Comparison of ENCODE assay signal across 9 cellular contexts in the genomic region with DNA sequence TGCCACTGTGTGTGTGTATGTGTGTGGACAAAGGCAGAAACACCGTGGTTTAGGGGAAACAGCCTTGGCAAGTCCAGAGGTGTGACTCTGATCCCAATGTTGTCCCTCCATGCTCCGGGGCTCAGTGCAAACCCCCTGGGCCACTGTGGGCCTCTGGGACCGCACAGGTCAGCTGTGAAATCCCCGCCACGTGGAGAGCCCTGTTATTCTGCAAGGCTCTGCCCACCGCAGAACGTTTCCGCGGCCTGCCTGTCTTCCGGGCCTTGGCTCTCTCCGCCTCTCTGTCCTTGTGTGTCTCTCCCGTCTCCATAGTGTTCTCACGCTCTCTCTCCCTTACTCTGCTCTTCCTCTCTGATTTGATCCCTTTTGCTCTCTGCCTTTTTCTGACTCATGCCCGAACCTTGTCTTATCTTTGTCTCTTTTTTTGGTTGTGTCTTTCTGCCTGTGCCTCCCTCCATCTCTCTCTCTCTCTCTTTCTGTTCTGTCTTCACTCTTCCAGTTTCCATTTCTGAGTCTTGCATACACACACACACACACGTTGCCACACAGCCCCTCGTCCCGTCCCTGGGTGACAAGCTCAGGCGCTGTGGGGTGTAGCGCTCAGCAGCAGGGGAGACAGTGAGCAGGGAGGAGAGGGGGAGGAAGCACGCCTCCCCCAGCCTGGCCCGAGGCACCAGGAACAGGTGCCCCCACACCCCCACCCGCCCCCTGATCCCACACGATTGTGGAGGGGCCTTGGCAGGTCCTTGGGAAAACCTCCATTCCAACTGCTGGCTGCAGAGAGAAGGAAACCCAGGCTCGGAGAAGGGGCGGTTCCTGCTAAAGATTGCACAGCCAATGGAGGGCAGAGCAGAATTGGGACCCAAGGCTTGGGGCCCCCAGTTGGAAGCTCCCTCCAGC. TPM values are rescaled to one million over a fixed set of nuclear protein-coding genes. Genes with fewer than 3 reads are reported as not detected.
A peak's percentile ranks its signal among the peaks of the same experiment; 100 is the strongest.
DNase-seq lines count a peak whose midpoint lies in the region; ATAC-seq, FAIRE-seq and TF ChIP-seq lines count a peak whose summit lies in the region.
"Had no signal": no experiment of that assay in that cellular context is flagged by ENCODE, and none has a peak within 500 bp of the region (broad histone marks: within the 10 kb centered on the region; RNA-seq: fewer than 3 reads in every experiment).

No MANE protein-coding gene starts in this region.

- H3K4me3 Mint-ChIP-seq in osteocyte (ENCODE audit: unreplicated experiment) = no peak overlapping the region

- H3K4me3 ChIP-seq in Panc1 (ENCODE audit: low read depth in 2 of 2, low read length in 2 of 2) (no peak overlapping the region), endothelial cell of umbilical vein (replicated peaks in 1 of 3; ENCODE audit: insufficient read depth in 1 of 3, low read depth in 1 of 3, low read length in 3 of 3) (no peak overlapping the region)

- H2AFZ ChIP-seq in endothelial cell of umbilical vein (ENCODE audit: low read depth, low read length) = no peak overlapping the region

- no peak for FAIRE-seq in endothelial cell of umbilical vein (lab: Jason Lieb, UNC)

- H3K9ac ChIP-seq in endothelial cell of umbilical vein (replicated peaks; ENCODE audit: extremely low read depth, insufficient read depth, low read length) = no peak overlapping the region

- no peaks in the 10 kb centered on the region for H3K9me3 ChIP-seq in Panc1 (ENCODE audit: control insufficient read depth, insufficient read depth, low read depth, low read length)
- H3K9me3 ChIP-seq in endothelial cell of umbilical vein (replicated peaks; ENCODE audit: control insufficient read depth, insufficient read depth, low read length) = no peaks in the 10 kb centered on the region

- no peaks in the 10 kb centered on the region for H3K9me1 ChIP-seq in endothelial cell of umbilical vein (replicated peaks; ENCODE audit: control insufficient read depth, extremely low read depth, insufficient read depth, low read length)

- no peak overlapping the region for H3K27ac ChIP-seq in Panc1 (ENCODE audit: low read length)
- H3K27ac ChIP-seq in endothelial cell of umbilical vein (ENCODE audit: insufficient read depth, low read depth, low read length) = no peak overlapping the region

- no peak for TF ChIP-seq POLR2A in endothelial cell of umbilical vein (IDR thresholded peaks at IDR 0.05; ENCODE audit: low read depth, low read length)

- H3K9me3 Mint-ChIP-seq in osteocyte (ENCODE audit: unreplicated experiment) = no peaks in the 10 kb centered on the region

- peaks cover 11% of the 10 kb centered on the region for H3K4me1 ChIP-seq in Panc1 (ENCODE audit: control insufficient read depth, insufficient read depth, low read length)
- H3K4me1 ChIP-seq in endothelial cell of umbilical vein (ENCODE audit: control insufficient read depth, extremely low read depth, insufficient read depth, low read length) = no peaks in the 10 kb centered on the region

- POLR2A ChIA-PET in Panc1 (lab: Charles Lee) (no interaction called here), endothelial cell of umbilical vein (lab: Charles Lee) (no interaction called here)

- no TSS peak for BruUV-seq in Panc1 (replicated peaks; lab: Mats Ljungman, UMichigan)
- BruUV-seq in endothelial cell of umbilical vein (replicated peaks; lab: Mats Ljungman, UMichigan) = no TSS peak

- no peaks in the 10 kb centered on the region for H3K36me3 ChIP-seq in Panc1 (ENCODE audit: control insufficient read depth, insufficient read depth, low read length)
- no peaks in the 10 kb centered on the region for H3K36me3 ChIP-seq in endothelial cell of umbilical vein (ENCODE audit: control insufficient read depth in 2 of 2, extremely low read depth in 1 of 2, insufficient read depth in 2 of 2, low read length in 2 of 2)

- no peaks in the 10 kb centered on the region for H3K79me2 ChIP-seq in endothelial cell of umbilical vein (ENCODE audit: control insufficient read depth, insufficient read depth, low read length)

- intact Hi-C loops in Panc1 (cut with micrococcal nuclease; ENCODE audit: unreplicated experiment) (no loop called here), endothelial cell of umbilical vein (cut with micrococcal nuclease) (no loop called here), posterior vena cava (cut with DNase I) (no loop called here)

- peak; percentile 49 for ATAC-seq in Panc1

- no peak for TF ChIP-seq CTCF in GM13977 (IDR thresholded peaks at IDR 0.05; ENCODE audit: extremely low read depth, insufficient read depth, missing control alignments)
- no peak for TF ChIP-seq CTCF in Panc1 (IDR thresholded peaks at IDR 0.05)
- TF ChIP-seq CTCF in endothelial cell of umbilical vein (IDR thresholded peaks at IDR 0.05; ENCODE audit: extremely low read depth in 1 of 2, insufficient read depth in 1 of 2, low read depth in 1 of 2, low read length in 2 of 2) = no peak
- TF ChIP-seq CTCF in osteocyte (IDR thresholded peaks at IDR 0.05) = no peak

- H3K4me1 Mint-ChIP-seq in osteocyte (ENCODE audit: unreplicated experiment) = peaks cover 7% of the 10 kb centered on the region

- no peak overlapping the region for H3K27ac Mint-ChIP-seq in osteocyte (ENCODE audit: unreplicated experiment)

- H3K4me2 ChIP-seq in endothelial cell of umbilical vein (ENCODE audit: insufficient read depth, low read length) = no peak overlapping the region

- peak; percentile 84 for DNase-seq in GM13977 (ENCODE audit: low spot score)
- DNase-seq in Panc1 (ENCODE audit: low read depth, low spot score) = no peak
- no peak for DNase-seq in endothelial cell of umbilical vein (ENCODE audit: low read depth, low spot score)
- peak; percentile 77 for DNase-seq in posterior vena cava (ENCODE audit: low spot score)
- DNase-seq in NCI-H146 (lab: John Stamatoyannopoulos, UW) = no peak
- DNase-seq in osteocyte (ENCODE audit: extremely low spot score, unreplicated experiment) = no peak
- no peak for DNase-seq in dermis blood vessel endothelial cell
- DNase-seq in activated CD4-positive, alpha-beta T cell treated with anti-CD3 and anti-CD28 coated beads for 4 hours = no peak
- DNase-seq: left cardiac atrium had no signal

- 0 out of 2 replicates have a peak, but pooled peaks cover 2% of the 10 kb centered on the region for H3K27me3 ChIP-seq in Panc1 (ENCODE audit: control insufficient read depth, insufficient read depth, low read length)
- peaks cover 36 to 47% of the 10 kb centered on the region in 2 experiments for H3K27me3 ChIP-seq in endothelial cell of umbilical vein (ENCODE audit: control insufficient read depth in 2 of 2, insufficient read depth in 2 of 2, low read length in 2 of 2)

- H3K36me3 Mint-ChIP-seq in osteocyte (ENCODE audit: unreplicated experiment) = no peaks in the 10 kb centered on the region

- in situ Hi-C loops in GM13977 (cut with MboI; ENCODE audit: low pct_unique_long_range_greater_than_20kb, low sequenced_read_pairs, unreplicated experiment) (no loop called here), Panc1 (cut with HindIII; ENCODE audit: low pct_unique_long_range_greater_than_20kb, low sequenced_read_pairs) (no loop called here)

- CTCF ChIA-PET in Panc1 (lab: Charles Lee) (no interaction called here), endothelial cell of umbilical vein (lab: Charles Lee) (no interaction called here)

- peaks cover 24% of the 10 kb centered on the region for H3K27me3 Mint-ChIP-seq in osteocyte (ENCODE audit: unreplicated experiment)

- dilution Hi-C loops in endothelial cell of umbilical vein (cut with MboI; ENCODE audit: extremely low pct_ligation_motif_present, low sequenced_read_pairs) = no loop called here

- H4K20me1 ChIP-seq in endothelial cell of umbilical vein (replicated peaks; ENCODE audit: control insufficient read depth, extremely low read depth, insufficient read depth, low read length) = no peaks in the 10 kb centered on the region

RNA-seq across cellular contexts. Expression of gene TTYH1, which starts 3.0 kb away (rescaled TPM):
- total RNA-seq in Panc1 (2021; ENCODE audit: unreplicated experiment) (0.62 TPM), endothelial cell of umbilical vein (not detected in 2 replicates), posterior vena cava (1 to 10 TPM in 1 of 2 donors, under 1 TPM in 1; 0.60 to 1.4 TPM), osteocyte (not detected in 2 replicates), dermis blood vessel endothelial cell (not detected in 2 replicates)
- polyA plus RNA-seq in Panc1 (2012; ENCODE audit: insufficient read length) = 1.4 TPM
- not detected in 2 replicates for polyA plus RNA-seq in endothelial cell of umbilical vein
- polyA plus RNA-seq in endothelial cell of umbilical vein (2011; cell fraction: cytosol; rRNA removed) = not detected in 2 replicates
- polyA plus RNA-seq in endothelial cell of umbilical vein (2011; cell fraction: nucleus; rRNA removed) = not detected in 2 replicates
- polyA plus RNA-seq in endothelial cell of umbilical vein (2012) = 0.16 and 0.41 TPM in 2 replicates
- polyA minus RNA-seq in endothelial cell of umbilical vein = not detected in 2 replicates
- not detected for polyA minus RNA-seq in endothelial cell of umbilical vein (2011; cell fraction: cytosol; rRNA and poly(A)+ RNA removed)
- polyA minus RNA-seq in endothelial cell of umbilical vein (2011; cell fraction: nucleus; rRNA and poly(A)+ RNA removed) = not detected in 2 replicates

RNA-seq across cellular contexts. Expression of gene LENG8, which starts 30.7 kb away (rescaled TPM):
- total RNA-seq in Panc1 (2021; ENCODE audit: unreplicated experiment) (268 TPM), endothelial cell of umbilical vein (213 and 218 TPM in 2 replicates), posterior vena cava (100 to 1,000 TPM; 113 to 140 TPM), osteocyte (145 and 192 TPM in 2 replicates), dermis blood vessel endothelial cell (40.7 and 41.0 TPM in 2 replicates)
- 274 TPM for polyA plus RNA-seq in Panc1 (2012; ENCODE audit: insufficient read length)
- polyA plus RNA-seq in endothelial cell of umbilical vein = 130 and 134 TPM in 2 replicates
- 15.7 and 31.4 TPM in 2 replicates for polyA plus RNA-seq in endothelial cell of umbilical vein (2011; cell fraction: cytosol; rRNA removed)
- polyA plus RNA-seq in endothelial cell of umbilical vein (2011; cell fraction: nucleus; rRNA removed) = 910 and 958 TPM in 2 replicates
- 88.4 and 126 TPM in 2 replicates for polyA plus RNA-seq in endothelial cell of umbilical vein (2012)
- 105 and 107 TPM in 2 replicates for polyA minus RNA-seq in endothelial cell of umbilical vein
- polyA minus RNA-seq in endothelial cell of umbilical vein (2011; cell fraction: cytosol; rRNA and poly(A)+ RNA removed) = 9.1 TPM
- polyA minus RNA-seq in endothelial cell of umbilical vein (2011; cell fraction: nucleus; rRNA and poly(A)+ RNA removed) = 160 and 181 TPM in 2 replicates

RNA-seq across cellular contexts. Expression of gene LENG9, which starts 45.3 kb away (rescaled TPM):
- total RNA-seq in Panc1 (2021; ENCODE audit: unreplicated experiment) = 5.1 TPM
- polyA plus RNA-seq in Panc1 (2012; ENCODE audit: insufficient read length) = 10.9 TPM
- total RNA-seq in endothelial cell of umbilical vein = 2.8 and 3.2 TPM in 2 replicates
- 0.97 and 1.5 TPM in 2 replicates for polyA plus RNA-seq in endothelial cell of umbilical vein
- polyA plus RNA-seq in endothelial cell of umbilical vein (2011; cell fraction: cytosol; rRNA removed) = 0.61 and 0.93 TPM in 2 replicates
- 0.70 and 0.76 TPM in 2 replicates for polyA plus RNA-seq in endothelial cell of umbilical vein (2011; cell fraction: nucleus; rRNA removed)
- 1.8 and 3.8 TPM in 2 replicates for polyA plus RNA-seq in endothelial cell of umbilical vein (2012)
- 0.74 and 2.1 TPM in 2 replicates for polyA minus RNA-seq in endothelial cell of umbilical vein
- 7.8 TPM for polyA minus RNA-seq in endothelial cell of umbilical vein (2011; cell fraction: cytosol; rRNA and poly(A)+ RNA removed)
- polyA minus RNA-seq in endothelial cell of umbilical vein (2011; cell fraction: nucleus; rRNA and poly(A)+ RNA removed) = 0.87 and 3.4 TPM in 2 replicates
- total RNA-seq in posterior vena cava = 1 to 10 TPM; 4.2 to 5.1 TPM
- total RNA-seq in osteocyte = 11.0 and 11.1 TPM in 2 replicates
- total RNA-seq in dermis blood vessel endothelial cell = 6.0 and 7.5 TPM in 2 replicates

RNA-seq across cellular contexts. Expression of gene LAIR1, which starts 53.5 kb away (rescaled TPM):
- 0.05 TPM for total RNA-seq in Panc1 (2021; ENCODE audit: unreplicated experiment)
- not detected for polyA plus RNA-seq in Panc1 (2012; ENCODE audit: insufficient read length)
- total RNA-seq in endothelial cell of umbilical vein = not detected in 2 replicates
- polyA plus RNA-seq in endothelial cell of umbilical vein = not detected in 2 replicates
- not detected in 2 replicates for polyA plus RNA-seq in endothelial cell of umbilical vein (2011; cell fraction: cytosol; rRNA removed)
- polyA plus RNA-seq in endothelial cell of umbilical vein (2011; cell fraction: nucleus; rRNA removed) = not detected in 2 replicates
- not detected in 2 replicates for polyA plus RNA-seq in endothelial cell of umbilical vein (2012)
- polyA minus RNA-seq in endothelial cell of umbilical vein = not detected in 2 replicates
- not detected for polyA minus RNA-seq in endothelial cell of umbilical vein (2011; cell fraction: cytosol; rRNA and poly(A)+ RNA removed)
- polyA minus RNA-seq in endothelial cell of umbilical vein (2011; cell fraction: nucleus; rRNA and poly(A)+ RNA removed) = not detected in 2 replicates
- total RNA-seq in posterior vena cava = 10 to 100 TPM; 18.3 to 42.2 TPM
- total RNA-seq in osteocyte = not detected in 2 replicates
- not detected in 2 replicates for total RNA-seq in dermis blood vessel endothelial cell

RNA-seq across cellular contexts. Expression of gene CDC42EP5, which starts 54.8 kb away (rescaled TPM):
- 7.1 TPM for total RNA-seq in Panc1 (2021; ENCODE audit: unreplicated experiment)
- 15.4 TPM for polyA plus RNA-seq in Panc1 (2012; ENCODE audit: insufficient read length)
- 73.8 and 85.5 TPM in 2 replicates for total RNA-seq in endothelial cell of umbilical vein
- polyA plus RNA-seq in endothelial cell of umbilical vein = 37.3 and 48.3 TPM in 2 replicates
- 10.6 and 30.3 TPM in 2 replicates for polyA plus RNA-seq in endothelial cell of umbilical vein (2011; cell fraction: cytosol; rRNA removed)
- polyA plus RNA-seq in endothelial cell of umbilical vein (2011; cell fraction: nucleus; rRNA removed) = 10.9 and 11.5 TPM in 2 replicates
- 16.2 and 50.4 TPM in 2 replicates for polyA plus RNA-seq in endothelial cell of umbilical vein (2012)
- 2.6 and 3.6 TPM in 2 replicates for polyA minus RNA-seq in endothelial cell of umbilical vein
- polyA minus RNA-seq in endothelial cell of umbilical vein (2011; cell fraction: cytosol; rRNA and poly(A)+ RNA removed) = not detected
- 1.4 and 6.2 TPM in 2 replicates for polyA minus RNA-seq in endothelial cell of umbilical vein (2011; cell fraction: nucleus; rRNA and poly(A)+ RNA removed)
- total RNA-seq in posterior vena cava = 10 to 100 TPM; 24.8 to 25.7 TPM
- total RNA-seq in osteocyte = 72.4 and 85.4 TPM in 2 replicates
- total RNA-seq in dermis blood vessel endothelial cell = 86.9 and 136 TPM in 2 replicates

Comparison
In these comparisons a context has a peak if more than half of its experiments do, and no peak if none do; other contexts are left out.
1. DNase-seq: peak in GM13977 (single experiment) and posterior vena cava (single experiment); none in Panc1 (single experiment), endothelial cell of umbilical vein (single experiment), NCI-H146 (single experiment), osteocyte (single experiment), dermis blood vessel endothelial cell (single experiment) and activated CD4-positive, alpha-beta T cell treated with anti-CD3 and anti-CD28 coated beads for 4 hours (0 of 2).